Comparison of ENCODE assay signal across 1 cellular context in the genomic region with DNA sequence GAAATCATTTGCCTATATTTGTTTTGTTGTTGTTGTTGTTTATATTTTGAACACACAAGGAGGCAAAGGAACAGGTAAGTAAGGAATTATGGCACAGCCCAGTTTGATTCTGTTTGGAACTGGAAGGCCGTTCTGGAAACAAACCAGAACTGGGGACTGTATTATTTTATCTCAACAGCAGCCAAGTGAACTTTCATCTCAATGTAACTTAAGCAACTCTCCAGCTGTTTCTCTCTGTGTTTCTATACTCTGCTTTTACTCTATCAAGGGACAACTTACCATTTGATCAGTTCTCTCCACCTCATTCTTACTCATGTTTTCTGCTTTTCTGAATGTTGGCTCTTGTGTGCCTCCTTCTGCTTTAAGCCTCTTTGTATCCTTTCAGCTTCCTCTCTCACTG.
TF ChIP-seq lines count a peak whose summit lies in the region.

No MANE protein-coding gene starts in this region.

TF ChIP-seq in WTC11, 78 proteins besides CTCF, POLR2A, EP300 and RAD21 (continued from another document):
- TF ChIP-seq, protein P1, sequence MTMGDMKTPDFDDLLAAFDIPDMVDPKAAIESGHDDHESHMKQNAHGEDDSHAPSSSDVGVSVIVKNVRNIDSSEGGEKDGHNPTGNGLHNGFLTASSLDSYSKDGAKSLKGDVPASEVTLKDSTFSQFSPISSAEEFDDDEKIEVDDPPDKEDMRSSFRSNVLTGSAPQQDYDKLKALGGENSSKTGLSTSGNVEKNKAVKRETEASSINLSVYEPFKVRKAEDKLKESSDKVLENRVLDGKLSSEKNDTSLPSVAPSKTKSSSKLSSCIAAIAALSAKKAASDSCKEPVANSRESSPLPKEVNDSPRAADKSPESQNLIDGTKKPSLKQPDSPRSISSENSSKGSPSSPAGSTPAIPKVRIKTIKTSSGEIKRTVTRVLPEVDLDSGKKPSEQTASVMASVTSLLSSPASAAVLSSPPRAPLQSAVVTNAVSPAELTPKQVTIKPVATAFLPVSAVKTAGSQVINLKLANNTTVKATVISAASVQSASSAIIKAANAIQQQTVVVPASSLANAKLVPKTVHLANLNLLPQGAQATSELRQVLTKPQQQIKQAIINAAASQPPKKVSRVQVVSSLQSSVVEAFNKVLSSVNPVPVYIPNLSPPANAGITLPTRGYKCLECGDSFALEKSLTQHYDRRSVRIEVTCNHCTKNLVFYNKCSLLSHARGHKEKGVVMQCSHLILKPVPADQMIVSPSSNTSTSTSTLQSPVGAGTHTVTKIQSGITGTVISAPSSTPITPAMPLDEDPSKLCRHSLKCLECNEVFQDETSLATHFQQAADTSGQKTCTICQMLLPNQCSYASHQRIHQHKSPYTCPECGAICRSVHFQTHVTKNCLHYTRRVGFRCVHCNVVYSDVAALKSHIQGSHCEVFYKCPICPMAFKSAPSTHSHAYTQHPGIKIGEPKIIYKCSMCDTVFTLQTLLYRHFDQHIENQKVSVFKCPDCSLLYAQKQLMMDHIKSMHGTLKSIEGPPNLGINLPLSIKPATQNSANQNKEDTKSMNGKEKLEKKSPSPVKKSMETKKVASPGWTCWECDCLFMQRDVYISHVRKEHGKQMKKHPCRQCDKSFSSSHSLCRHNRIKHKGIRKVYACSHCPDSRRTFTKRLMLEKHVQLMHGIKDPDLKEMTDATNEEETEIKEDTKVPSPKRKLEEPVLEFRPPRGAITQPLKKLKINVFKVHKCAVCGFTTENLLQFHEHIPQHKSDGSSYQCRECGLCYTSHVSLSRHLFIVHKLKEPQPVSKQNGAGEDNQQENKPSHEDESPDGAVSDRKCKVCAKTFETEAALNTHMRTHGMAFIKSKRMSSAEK (CRISPR knock-in tag; IDR thresholded peaks at IDR 0.05; ENCODE audit: borderline replicate concordance) = no peak
- TF ChIP-seq TEAD4 (CRISPR knock-in tag; IDR thresholded peaks at IDR 0.05) = no peak
- no peak for TF ChIP-seq ELF4 (CRISPR knock-in tag; IDR thresholded peaks at IDR 0.05; ENCODE audit: low read depth)
TF ChIP-seq in WTC11: peak in this region for 0.
